ENCODE assay signal across 10 cellular contexts in genomic region chr15:57505056-57505713, GRCh38.
DNase-seq lines count a peak whose midpoint lies in the region; ATAC-seq and TF ChIP-seq lines count a peak whose summit lies in the region.
"Had no signal": no experiment of that assay in that cellular context is flagged by ENCODE, and none has a peak within 500 bp of the region (broad histone marks: within the 10 kb centered on the region; RNA-seq: fewer than 3 reads in every experiment).

No MANE protein-coding gene starts in this region.

- TF ChIP-seq CTCF in LNCaP clone FGC (IDR thresholded peaks at IDR 0.05; ENCODE audit: control insufficient read depth, extremely low read depth, insufficient read depth) = no peak
- TF ChIP-seq CTCF in lower lobe of right lung (IDR thresholded peaks at IDR 0.05) = no peak
- TF ChIP-seq CTCF in tibial artery (IDR thresholded peaks at IDR 0.05) = no peak
- no peak for TF ChIP-seq CTCF in psoas muscle (IDR thresholded peaks at IDR 0.05)
- TF ChIP-seq CTCF in tibial nerve (IDR thresholded peaks at IDR 0.05) = no peak

- WGBS in psoas muscle, 3 donors = 81 to 84% (median 82%) methylated on average over 10 of the region's 10 CpGs
- WGBS in tibial nerve, 2 donors = 72 to 80% methylated on average over 10 of the region's 10 CpGs

- H3K4me1 ChIP-seq in lower lobe of right lung (peaks cover 47% of the 10 kb centered on the region), tibial artery (peaks cover 0 to 34% (median 18%) of the 10 kb centered on the region in 4 donors), psoas muscle (no peaks in the 10 kb centered on the region), tibial nerve (peaks cover 0 to 39% (median 2%) of the 10 kb centered on the region in 4 donors)

- ATAC-seq in lower lobe of right lung (peak; percentile 25 to 38), psoas muscle (no peak)

- intact Hi-C loops in lower lobe of right lung (cut with DNase I) = no loop called here
- intact Hi-C loops in tibial artery (cut with DNase I; ENCODE audit: low total_unique reads) = no loop called here
- intact Hi-C loops in posterior vena cava (cut with DNase I) = no loop called here
- intact Hi-C loops in psoas muscle (cut with DNase I) = no loop called here

- H3K27ac ChIP-seq in cingulate gyrus (ENCODE audit: low read depth, low read length) (peak overlapping the region; percentile 25), lower lobe of right lung (peak overlapping the region; percentile 84), tibial artery (peak overlapping the region; percentile 51 to 61), psoas muscle (no peak overlapping the region), tibial nerve (peak overlapping the region in 2 of 4 donors; percentile 17 to 71)

- H3K9me3 ChIP-seq in lower lobe of right lung = no peaks in the 10 kb centered on the region
- no peaks in the 10 kb centered on the region for H3K9me3 ChIP-seq in tibial artery
- no peaks in the 10 kb centered on the region for H3K9me3 ChIP-seq in psoas muscle
- H3K9me3 ChIP-seq in tibial nerve = no peaks in the 10 kb centered on the region

- DNase-seq in LNCaP clone FGC (ENCODE audit: low read depth) = peak; percentile 54
- DNase-seq in lower lobe of right lung = no peak
- no peak for DNase-seq in tibial artery
- DNase-seq in posterior vena cava (ENCODE audit: low spot score) = no peak
- no peak for DNase-seq in psoas muscle
- no peak for DNase-seq in NOMO-1 (lab: John Stamatoyannopoulos, UW; ENCODE audit: unreplicated experiment in 2 of 2)
- DNase-seq in tibial nerve (ENCODE audit: low spot score in 2 of 2) = no peak
- DNase-seq: DMS79 treated with DMSO at 0.1 percent for 48 hours; stimulated activated CD4-positive, alpha-beta T cell treated with anti-CD3 and anti-CD28 coated beads, Interleukin-4, amount 100 ng/mL, for 24 hours had no signal

- no peak for TF ChIP-seq POLR2A in tibial nerve (IDR thresholded peaks at IDR 0.05)

- peak overlapping the region; percentile 19 for H3K4me3 ChIP-seq in LNCaP clone FGC (ENCODE audit: low read depth, low read length)
- H3K4me3 ChIP-seq in lower lobe of right lung = no peak overlapping the region
- no peak overlapping the region for H3K4me3 ChIP-seq in tibial artery
- H3K4me3 ChIP-seq in psoas muscle = no peak overlapping the region
- no peak overlapping the region for H3K4me3 ChIP-seq in tibial nerve

- TF ChIP-seq EP300 in tibial nerve (IDR thresholded peaks at IDR 0.05) = no peak

- no peaks in the 10 kb centered on the region for H3K36me3 ChIP-seq in lower lobe of right lung
- H3K36me3 ChIP-seq in tibial artery = no peaks in the 10 kb centered on the region
- no peaks in the 10 kb centered on the region for H3K36me3 ChIP-seq in psoas muscle (ENCODE audit: insufficient read depth in 1 of 2, low read depth in 1 of 2)
- no peaks in the 10 kb centered on the region for H3K36me3 ChIP-seq in tibial nerve

- H3K27me3 ChIP-seq in lower lobe of right lung (ENCODE audit: low read depth) (no peaks in the 10 kb centered on the region), tibial artery (no peaks in the 10 kb centered on the region), psoas muscle (ENCODE audit: insufficient read depth in 3 of 3, low read length in 2 of 3) (no peaks in the 10 kb centered on the region), tibial nerve (no peaks in the 10 kb centered on the region)

Comparison
In these comparisons a context has a peak if more than half of its experiments do, and no peak if none do; other contexts are left out.
1. ATAC-seq: peak in lower lobe of right lung (2 of 2); none in psoas muscle (0 of 4).